In genomic region chr5:154244476-154244875, GRCh38 we compare ENCODE assay signal across 17 cellular contexts. TPM values are rescaled to one million over a fixed set of nuclear protein-coding genes. Genes with fewer than 3 reads are reported as not detected.
A peak's percentile ranks its signal among the peaks of the same experiment; 100 is the strongest.
DNase-seq lines count a peak whose midpoint lies in the region; ATAC-seq, FAIRE-seq and TF ChIP-seq lines count a peak whose summit lies in the region.
"Had no signal": no experiment of that assay in that cellular context is flagged by ENCODE, and none has a peak within 500 bp of the region (broad histone marks: within the 10 kb centered on the region; RNA-seq: fewer than 3 reads in every experiment).

No MANE protein-coding gene starts in this region.

- H2BK5ac ChIP-seq in IMR-90 (ENCODE audit: low read depth, low read length, poor library complexity, severe bottlenecking) (no peak overlapping the region), trophoblast cell (ENCODE audit: low read depth, low read length, poor library complexity) (no peak overlapping the region)

- peaks cover 32% of the 10 kb centered on the region for H4K20me1 ChIP-seq in IMR-90 (ENCODE audit: insufficient read depth, low read length)

- no peak overlapping the region for H2AFZ ChIP-seq in IMR-90 (replicated peaks; ENCODE audit: low read length, poor library complexity)
- H2AFZ ChIP-seq in trophoblast cell (ENCODE audit: insufficient read depth, low read length, poor library complexity): no peak overlapping the region
- H2AFZ ChIP-seq: GM23248 had no signal

- no peak for TF ChIP-seq EP300 in esophagus muscularis mucosa (IDR thresholded peaks at IDR 0.05)

- no peak overlapping the region for H2BK15ac ChIP-seq in IMR-90 (ENCODE audit: low read depth, low read length)

- no peak overlapping the region for H3K18ac ChIP-seq in IMR-90 (ENCODE audit: low read depth, low read length)
- no peak overlapping the region for H3K18ac ChIP-seq in trophoblast cell (ENCODE audit: low read length)

- CTCF ChIA-PET in IMR-90 (lab: Yijun Ruan, JAX): interaction anchor here (0.5 to 1.6 kb wide), 2 partner anchors 9 to 47 kb away, joined by 3 read pairs; no protein-coding TSS in a partner anchor
- CTCF ChIA-PET in activated CD8-positive, alpha-beta T cell treated with anti-CD3 and anti-CD28 coated beads for 36 hours (lab: Charles Lee): interaction anchor here (0.7 to 2.3 kb wide), 2 partner anchors 8 to 55 kb away, joined by 3 to 6 read pairs; partner anchors contain the start of gene GALNT10

- no peaks in the 10 kb centered on the region for H3K9me3 ChIP-seq in IMR-90 (ENCODE audit: control insufficient read depth, insufficient read depth, low read length)
- no peaks in the 10 kb centered on the region for H3K9me3 ChIP-seq in esophagus muscularis mucosa
- no peaks in the 10 kb centered on the region for H3K9me3 ChIP-seq in trophoblast cell (ENCODE audit: insufficient read depth, low read depth, low read length)
- H3K9me3 ChIP-seq: Caco-2 had no signal

- peaks cover 18% of the 10 kb centered on the region for H3K4me1 Mint-ChIP-seq in activated CD8-positive, alpha-beta T cell treated with anti-CD3 and anti-CD28 coated beads for 36 hours (ENCODE audit: low read depth)

- H2BK12ac ChIP-seq in trophoblast cell (ENCODE audit: low read length): peak overlapping the region; percentile 4

- TF ChIP-seq CTCF in IMR-90 (conservative IDR thresholded peaks at IDR 0.05; ENCODE audit: low read depth, low read length): no peak
- no peak for TF ChIP-seq CTCF in esophagus muscularis mucosa (IDR thresholded peaks at IDR 0.05)
- no peak for TF ChIP-seq CTCF in activated CD8-positive, alpha-beta T cell treated with anti-CD3 and anti-CD28 coated beads for 36 hours (IDR thresholded peaks at IDR 0.05)

- in situ Hi-C loops in IMR-90 (cut with MboI; ENCODE audit: low sequenced_read_pairs): no loop called here

- no peak overlapping the region for H2AK9ac ChIP-seq in IMR-90 (replicated peaks; ENCODE audit: low read depth, low read length, poor library complexity)

- no peak for DNase-seq in IMR-90
- DNase-seq in NCI-H524 (lab: John Stamatoyannopoulos, UW): peak; percentile 58 to 89
- DNase-seq in esophagus muscularis mucosa (ENCODE audit: extremely low spot score): no peak
- DNase-seq in trophoblast cell: no peak
- no peak for DNase-seq in activated CD8-positive, alpha-beta T cell treated with anti-CD3 and anti-CD28 coated beads for 36 hours
- no peak for DNase-seq in RCC 7860 (ENCODE audit: low spot score)
- DNase-seq: Caco-2; CD4-positive, CD25-positive, alpha-beta regulatory T cell; MV-4-11; NCI-H1417 treated with DMSO at 0.1 percent for 48 hours; NCI-H2029 treated with DMSO at 0.1 percent for 48 hours; NCI-H526; SIG-M5 had no signal

- H3K79me1 ChIP-seq in IMR-90 (ENCODE audit: low read depth in 1 of 2, low read length in 2 of 2): peaks cover 26 to 59% of the 10 kb centered on the region in 2 experiments
- H3K79me1 ChIP-seq in trophoblast cell (ENCODE audit: low read length): peaks cover 9% of the 10 kb centered on the region

- H4K12ac ChIP-seq in trophoblast cell (ENCODE audit: low read depth, low read length): no peak overlapping the region

- no peak for TF ChIP-seq POLR2A in IMR-90 (IDR thresholded peaks at IDR 0.05; ENCODE audit: low read depth, low read length)
- TF ChIP-seq POLR2A in esophagus muscularis mucosa (IDR thresholded peaks at IDR 0.05; ENCODE audit: low read depth): no peak

- ATAC-seq in IMR-90 (ENCODE audit: low read depth): no peak
- no peak for ATAC-seq in activated CD8-positive, alpha-beta T cell treated with anti-CD3 and anti-CD28 coated beads for 36 hours
- ATAC-seq in GM21447 (IDR thresholded peaks at IDR 0.05; ENCODE audit: unreplicated experiment): no peak
- ATAC-seq: K562 had no signal

- POLR2A ChIA-PET in IMR-90 (lab: Charles Lee; ENCODE audit: unreplicated experiment): no interaction called here
- POLR2A ChIA-PET in activated CD8-positive, alpha-beta T cell treated with anti-CD3 and anti-CD28 coated beads for 36 hours (lab: Charles Lee): no interaction called here

- no peak for TF ChIP-seq RAD21 in IMR-90 (IDR thresholded peaks at IDR 0.05; ENCODE audit: low read length)

- no peak overlapping the region for H4K91ac ChIP-seq in IMR-90 (ENCODE audit: insufficient read depth, low read depth, low read length)
- no peak overlapping the region for H4K91ac ChIP-seq in trophoblast cell (ENCODE audit: low read depth, low read length)

- BruUV-seq in IMR-90 (replicated peaks; lab: Mats Ljungman, UMichigan): no TSS peak

- H2BK20ac ChIP-seq in IMR-90 (ENCODE audit: low read depth, low read length): peak overlapping the region; percentile 83

- no peaks in the 10 kb centered on the region for H3K36me3 Mint-ChIP-seq in activated CD8-positive, alpha-beta T cell treated with anti-CD3 and anti-CD28 coated beads for 36 hours (ENCODE audit: low read depth)
- H3K36me3 Mint-ChIP-seq: CD4-positive, CD25-positive, alpha-beta regulatory T cell had no signal

- H4K8ac ChIP-seq in IMR-90 (ENCODE audit: low read depth in 2 of 2, low read length in 2 of 2) (peak overlapping the region in 1 of 2 experiments; percentile 32; a peak in 1 of 4 replicates), trophoblast cell (ENCODE audit: low read depth, low read length) (no peak overlapping the region)

- no peak for FAIRE-seq in RCC 7860 (lab: Jason Lieb, UNC)
- FAIRE-seq: K562 had no signal

- no peaks in the 10 kb centered on the region for H3K9me3 Mint-ChIP-seq in activated CD8-positive, alpha-beta T cell treated with anti-CD3 and anti-CD28 coated beads for 36 hours

- no peak overlapping the region for H3K23ac ChIP-seq in IMR-90 (ENCODE audit: low read depth, low read length)
- no peak overlapping the region for H3K23ac ChIP-seq in trophoblast cell (ENCODE audit: low read length)

- dilution Hi-C loops in IMR-90 (cut with HindIII; ENCODE audit: low sequenced_read_pairs, unreplicated experiment): no loop called here

- H3K9ac ChIP-seq in IMR-90 (ENCODE audit: low read depth, low read length): no peak overlapping the region
- no peak overlapping the region for H3K9ac ChIP-seq in trophoblast cell (ENCODE audit: low read length)
- H3K9ac ChIP-seq: GM23248 had no signal

- H2BK120ac ChIP-seq in IMR-90 (ENCODE audit: low read depth, low read length) (peak overlapping the region; percentile 80), trophoblast cell (ENCODE audit: insufficient read depth, low read length, poor library complexity) (no peak overlapping the region)

- peaks cover 9% of the 10 kb centered on the region for H3K4me1 ChIP-seq in IMR-90 (ENCODE audit: control insufficient read depth, insufficient read depth, low read length)
- H3K4me1 ChIP-seq in esophagus muscularis mucosa: peaks cover 0 to 44% (median 35%) of the 10 kb centered on the region in 4 donors
- peaks cover 19 to 27% of the 10 kb centered on the region in 2 experiments for H3K4me1 ChIP-seq in trophoblast cell (ENCODE audit: control insufficient read depth in 1 of 2, insufficient read depth in 2 of 2, low read length in 2 of 2)

- H3K4me3 Mint-ChIP-seq in activated CD8-positive, alpha-beta T cell treated with anti-CD3 and anti-CD28 coated beads for 36 hours: no peak overlapping the region
- H3K4me3 Mint-ChIP-seq: CD4-positive, CD25-positive, alpha-beta regulatory T cell had no signal

- H3K9me1 ChIP-seq in IMR-90 (ENCODE audit: insufficient read depth, low read length): peaks cover 17% of the 10 kb centered on the region

- H3K4me3 ChIP-seq in IMR-90 (ENCODE audit: insufficient read depth, low read depth, low read length): no peak overlapping the region
- H3K4me3 ChIP-seq in esophagus muscularis mucosa: no peak overlapping the region
- no peak overlapping the region for H3K4me3 ChIP-seq in trophoblast cell (ENCODE audit: low read depth, low read length)
- H3K4me3 ChIP-seq: GM23248, K562 had no signal

- intact Hi-C loops in IMR-90 (cut with micrococcal nuclease) (no loop called here), esophagus muscularis mucosa (cut with DNase I) (no loop called here)
- intact Hi-C loops in activated CD8-positive, alpha-beta T cell treated with anti-CD3 and anti-CD28 coated beads for 36 hours (cut with micrococcal nuclease): no loop called here

- no peak overlapping the region for H3K27ac Mint-ChIP-seq in activated CD8-positive, alpha-beta T cell treated with anti-CD3 and anti-CD28 coated beads for 36 hours
- H3K27ac Mint-ChIP-seq: CD4-positive, CD25-positive, alpha-beta regulatory T cell had no signal

- no peak overlapping the region for H4K5ac ChIP-seq in IMR-90 (ENCODE audit: low read depth, low read length)

- H3K14ac ChIP-seq in IMR-90 (replicated peaks; ENCODE audit: low read depth, low read length) (0 out of 2 replicates have a peak overlapping the region, but pooled peaks have one; percentile 68), trophoblast cell (ENCODE audit: low read length) (no peak overlapping the region)

- H3K27ac ChIP-seq in IMR-90 (ENCODE audit: insufficient read depth, low read length): no peak overlapping the region
- H3K27ac ChIP-seq in esophagus muscularis mucosa (replicated peaks in 1 of 4): peak overlapping the region; percentile 45 to 75 (median 72)
- no peak overlapping the region for H3K27ac ChIP-seq in trophoblast cell (ENCODE audit: low read depth, low read length)
- H3K27ac ChIP-seq: GM23248, HL-60 had no signal

- 79% methylated on average over 2 of the region's 3 CpGs; no CpG with 5 or more reads in 1 of the 2 experiments for WGBS in IMR-90 (ENCODE audit: extremely low coverage in 2 of 2, insufficient read length in 1 of 2), 2 experiments
- 44% methylated on average over 3 of the region's 3 CpGs for WGBS in esophagus muscularis mucosa
- no CpG with 5 or more reads among the region's 3 CpGs for WGBS in trophoblast cell (ENCODE audit: extremely low coverage, insufficient coverage, insufficient read length)

- no peaks in the 10 kb centered on the region for H3K27me3 Mint-ChIP-seq in activated CD8-positive, alpha-beta T cell treated with anti-CD3 and anti-CD28 coated beads for 36 hours
- H3K27me3 Mint-ChIP-seq: CD4-positive, CD25-positive, alpha-beta regulatory T cell had no signal

- peak overlapping the region; percentile 43; the same call in 1 of the 2 replicates for H2AK5ac ChIP-seq in IMR-90 (ENCODE audit: low read depth, low read length)
- H2AK5ac ChIP-seq in trophoblast cell (ENCODE audit: low read length): no peak overlapping the region

- H3K79me2 ChIP-seq in trophoblast cell (ENCODE audit: control insufficient read depth, insufficient read depth, low read length, poor library complexity): peaks cover 1% of the 10 kb centered on the region

- H3K36me3 ChIP-seq in IMR-90 (ENCODE audit: control insufficient read depth, insufficient read depth, low read length): no peaks in the 10 kb centered on the region
- H3K36me3 ChIP-seq in esophagus muscularis mucosa: no peaks in the 10 kb centered on the region
- H3K36me3 ChIP-seq in trophoblast cell (ENCODE audit: control insufficient read depth in 1 of 2, insufficient read depth in 2 of 2, low read length in 2 of 2): no peaks in the 10 kb centered on the region

- H3K4me2 ChIP-seq in IMR-90 (ENCODE audit: low read depth, low read length) (no peak overlapping the region), trophoblast cell (ENCODE audit: low read length) (no peak overlapping the region)

- peak overlapping the region; percentile 58; the same call in 1 of the 2 replicates for H3K4ac ChIP-seq in IMR-90 (ENCODE audit: low read depth, low read length)
- no peak overlapping the region for H3K4ac ChIP-seq in trophoblast cell (ENCODE audit: low read depth, low read length)

- no peak overlapping the region for H3K56ac ChIP-seq in IMR-90 (ENCODE audit: extremely low read depth, insufficient read depth, low read length)

- H3K27me3 ChIP-seq in IMR-90 (ENCODE audit: control insufficient read depth, insufficient read depth, low read length): no peaks in the 10 kb centered on the region
- H3K27me3 ChIP-seq in esophagus muscularis mucosa: no peaks in the 10 kb centered on the region
- no peaks in the 10 kb centered on the region for H3K27me3 ChIP-seq in trophoblast cell (ENCODE audit: insufficient read depth, low read length)

RNA-seq across cellular contexts. Expression of gene GALNT10, which starts 53.9 kb away (rescaled TPM):
- total RNA-seq in IMR-90 (2012; rRNA removed) (43.9 and 46.2 TPM in 2 replicates), esophagus muscularis mucosa (10 to 100 TPM; 21.4 to 49.8 (median 44.7) TPM)
- polyA plus RNA-seq in IMR-90 (2012; rRNA removed): 66.8 and 67.0 TPM in 2 replicates
- 21.9 and 22.7 TPM in 2 replicates for polyA plus RNA-seq in IMR-90 (2012; cell fraction: cytosol; rRNA removed)
- polyA plus RNA-seq in IMR-90 (2012; cell fraction: nucleus; rRNA removed; ENCODE audit: low replicate concordance): 30.8 and 46.0 TPM in 2 replicates
- 135 and 140 TPM in 2 replicates for polyA plus RNA-seq in trophoblast cell (2013)
- total RNA-seq in activated CD8-positive, alpha-beta T cell treated with anti-CD3 and anti-CD28 coated beads for 36 hours: 10 to 100 TPM; 12.9 to 15.2 TPM

Comparison
In these comparisons a context has a peak if more than half of its experiments do, and no peak if none do; other contexts are left out.
1. DNase-seq: peak in NCI-H524 (2 of 2); none in IMR-90 (single experiment), esophagus muscularis mucosa (single experiment), trophoblast cell (0 of 2), activated CD8-positive, alpha-beta T cell treated with anti-CD3 and anti-CD28 coated beads for 36 hours (single experiment) and RCC 7860 (single experiment).
2. H3K27ac ChIP-seq: peak in esophagus muscularis mucosa (4 of 4); none in IMR-90 (single experiment) and trophoblast cell (single experiment).